8 cellular contexts compared by ENCODE assay signal in the genomic region with DNA sequence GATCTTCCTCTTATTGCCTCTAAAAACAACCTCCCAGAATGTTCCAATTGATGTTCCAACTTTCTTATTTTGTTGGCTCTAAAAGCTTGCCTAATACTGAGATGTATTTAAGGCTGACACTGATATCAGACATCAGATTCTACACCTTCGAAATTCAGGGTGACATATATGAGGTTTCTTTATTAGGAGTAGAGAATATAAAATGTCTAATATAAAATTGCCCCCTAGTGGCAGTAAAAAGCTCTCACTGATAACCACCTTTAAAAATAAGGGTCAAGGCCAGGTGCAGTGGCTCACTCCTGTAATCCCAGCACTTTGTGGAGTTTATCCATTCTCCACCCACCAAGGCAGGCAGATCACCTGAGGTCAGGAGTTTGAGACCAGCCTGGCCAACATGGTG.
A peak's percentile ranks its signal among the peaks of the same experiment; 100 is the strongest.
DNase-seq lines count a peak whose midpoint lies in the region; ATAC-seq and TF ChIP-seq lines count a peak whose summit lies in the region.

No MANE protein-coding gene starts in this region.

- no peak for TF ChIP-seq EP300 in esophagus muscularis mucosa (IDR thresholded peaks at IDR 0.05)

- TF ChIP-seq POLR2A in esophagus muscularis mucosa (IDR thresholded peaks at IDR 0.05; ENCODE audit: low read depth) (no peak), lower leg skin (IDR thresholded peaks at IDR 0.05) (no peak)

- WGBS in esophagus muscularis mucosa: 38% methylated on average over 1 of the region's 1 CpG
- 23 to 44% methylated on average over 1 of the region's 1 CpG for WGBS in lower leg skin, 2 donors

- H3K27ac ChIP-seq in esophagus muscularis mucosa (replicated peaks in 1 of 4) (no peak overlapping the region), ascending aorta (no peak overlapping the region)

- TF ChIP-seq CTCF in esophagus muscularis mucosa (IDR thresholded peaks at IDR 0.05) (peak; percentile 29 to 48 (median 37)), ascending aorta (IDR thresholded peaks at IDR 0.05) (no peak), lower leg skin (IDR thresholded peaks at IDR 0.05) (no peak)

- H3K4me3 ChIP-seq in esophagus muscularis mucosa: no peak overlapping the region
- no peak overlapping the region for H3K4me3 ChIP-seq in ascending aorta
- H3K4me3 ChIP-seq in lower leg skin (ENCODE audit: low read depth, poor library complexity, severe bottlenecking): no peak overlapping the region

- intact Hi-C loops in esophagus muscularis mucosa (cut with DNase I): no loop called here
- intact Hi-C loops in ascending aorta (cut with DNase I): no loop called here
- intact Hi-C loops in lower leg skin (cut with DNase I; ENCODE audit: low total_unique reads): no loop called here

- peak; percentile 52 for ATAC-seq in HG02678 (IDR thresholded peaks at IDR 0.05; ENCODE audit: unreplicated experiment)
- ATAC-seq in HG03039 (IDR thresholded peaks at IDR 0.05; ENCODE audit: unreplicated experiment): no peak

- H3K27me3 ChIP-seq in esophagus muscularis mucosa (no peaks in the 10 kb centered on the region), ascending aorta (no peaks in the 10 kb centered on the region)

- no peaks in the 10 kb centered on the region for H3K36me3 ChIP-seq in esophagus muscularis mucosa
- H3K36me3 ChIP-seq in ascending aorta: no peaks in the 10 kb centered on the region

- H3K9me3 ChIP-seq in esophagus muscularis mucosa (no peaks in the 10 kb centered on the region), ascending aorta (no peaks in the 10 kb centered on the region)

- H3K4me1 ChIP-seq in esophagus muscularis mucosa: peaks cover 0 to 4% (median 0%) of the 10 kb centered on the region in 4 donors
- H3K4me1 ChIP-seq in ascending aorta: no peaks in the 10 kb centered on the region

- DNase-seq in ELR (ENCODE audit: low read depth) (peak; percentile 57), NCI-H510A treated with DMSO at 0.1 percent for 48 hours (lab: John Stamatoyannopoulos, UW) (peak; percentile 80), esophagus muscularis mucosa (ENCODE audit: extremely low spot score) (no peak), HuH-7.5 (ENCODE audit: low spot score) (no peak), ascending aorta (ENCODE audit: low spot score in 2 of 2) (no peak), lower leg skin (ENCODE audit: low spot score in 2 of 2) (no peak)

Comparison
In these comparisons a context has a peak if more than half of its experiments do, and no peak if none do; other contexts are left out.
1. DNase-seq: peak in ELR (single experiment) and NCI-H510A treated with DMSO at 0.1 percent for 48 hours (single experiment); none in esophagus muscularis mucosa (single experiment), HuH-7.5 (single experiment), ascending aorta (0 of 2) and lower leg skin (0 of 2).
2. CTCF ChIP-seq: peak in esophagus muscularis mucosa (3 of 3); none in ascending aorta (0 of 3) and lower leg skin (0 of 3).